8 cellular contexts compared by ENCODE assay signal in the genomic region with DNA sequence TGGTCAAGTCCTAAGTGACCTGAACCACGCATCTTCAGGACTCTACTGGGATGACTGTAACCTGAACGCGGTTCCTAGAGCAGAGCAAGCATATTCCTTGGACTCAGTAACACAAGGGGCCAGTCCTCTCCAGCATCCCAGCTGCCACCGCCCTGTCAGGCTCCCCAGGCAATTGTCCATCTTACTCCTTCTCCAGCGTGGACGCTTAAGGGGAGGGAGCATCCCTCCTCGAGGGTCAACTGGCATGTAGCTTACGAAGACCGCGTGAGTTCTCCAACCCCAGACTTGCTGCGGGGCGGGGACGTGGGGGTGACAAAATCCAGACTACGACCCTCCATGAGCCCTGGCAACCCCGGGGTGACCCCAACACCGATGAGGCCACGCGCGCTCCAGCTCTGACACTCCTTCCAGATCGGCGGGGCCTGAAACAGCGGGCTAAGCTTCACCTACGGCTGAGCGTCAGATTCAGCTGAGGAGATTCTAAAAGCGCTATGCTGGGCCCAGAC. TPM values are rescaled to one million over a fixed set of nuclear protein-coding genes. Genes with fewer than 3 reads are reported as not detected.
DNase-seq lines count a peak whose midpoint lies in the region; ATAC-seq and TF ChIP-seq lines count a peak whose summit lies in the region.

No MANE protein-coding gene starts in this region.

- no CpG with 5 or more reads among the region's 25 CpGs for WGBS in iPS DF 6.9 (ENCODE audit: insufficient coverage, insufficient read length)

- H3K27me3 ChIP-seq in adipocyte (replicated peaks; ENCODE audit: control insufficient read depth, insufficient read depth, low read length) (no peaks in the 10 kb centered on the region), iPS DF 6.9 (ENCODE audit: control insufficient read depth, insufficient read depth, low read length) (no peaks in the 10 kb centered on the region), skeletal muscle tissue (ENCODE audit: control insufficient read depth in 3 of 3, insufficient read depth in 3 of 3, low read length in 3 of 3) (no peaks in the 10 kb centered on the region)

- H3K36me3 ChIP-seq in adipocyte (ENCODE audit: control insufficient read depth, insufficient read depth, low read length, severe bottlenecking) (peaks cover 9% of the 10 kb centered on the region), iPS DF 6.9 (ENCODE audit: control insufficient read depth, insufficient read depth, low read length) (no peaks in the 10 kb centered on the region), skeletal muscle tissue (ENCODE audit: control insufficient read depth in 3 of 3, insufficient read depth in 3 of 3, low read length in 3 of 3) (peaks cover 0 to 8% (median 5%) of the 10 kb centered on the region in 3 donors)

- H3K9me3 ChIP-seq in adipocyte (ENCODE audit: control insufficient read depth, low read length) = no peaks in the 10 kb centered on the region
- no peaks in the 10 kb centered on the region for H3K9me3 ChIP-seq in iPS DF 6.9 (ENCODE audit: control insufficient read depth, insufficient read depth, low read length)
- no peaks in the 10 kb centered on the region for H3K9me3 ChIP-seq in skeletal muscle tissue (ENCODE audit: control insufficient read depth in 3 of 3, low read length in 3 of 3)

- H3K9ac ChIP-seq in adipocyte (ENCODE audit: low read length) (peak overlapping the region; percentile 90), skeletal muscle tissue (ENCODE audit: low read depth in 1 of 3, low read length in 3 of 3) (peak overlapping the region; percentile 85 to 92 (median 90))

- peak overlapping the region; percentile 91 for H3K4me3 ChIP-seq in adipocyte (ENCODE audit: low read length)
- peak overlapping the region; percentile 59 for H3K4me3 ChIP-seq in iPS DF 6.9 (ENCODE audit: low read length)
- H3K4me3 ChIP-seq in skeletal muscle tissue (ENCODE audit: low read length in 3 of 3) = peak overlapping the region; percentile 93 to 98 (median 97)

- H3K27ac ChIP-seq in iPS DF 6.9 (ENCODE audit: low read length) = no peak overlapping the region
- peak overlapping the region; percentile 94 for H3K27ac ChIP-seq in skeletal muscle tissue (ENCODE audit: low read depth, low read length)

- DNase-seq in COLO829 (ENCODE audit: low spot score) (peak; percentile 15), NCI-H146 (lab: John Stamatoyannopoulos, UW) (peak; percentile 57), adipocyte (ENCODE audit: low read depth) (peak; percentile 46), iPS DF 6.9 (ENCODE audit: low read depth, low spot score) (no peak), T-helper 9 cell (no peak), GM20000 (ENCODE audit: low spot score) (no peak)

- TF ChIP-seq CTCF in GM20000 (IDR thresholded peaks at IDR 0.05; ENCODE audit: extremely low read depth, missing control alignments) = no peak

- H3K4me1 ChIP-seq in adipocyte (ENCODE audit: control insufficient read depth, insufficient read depth, low read length) = peaks cover 35% of the 10 kb centered on the region
- H3K4me1 ChIP-seq in iPS DF 6.9 (ENCODE audit: control insufficient read depth, insufficient read depth, low read length) = 0 out of 2 replicates have a peak, but pooled peaks cover 2% of the 10 kb centered on the region
- H3K4me1 ChIP-seq in skeletal muscle tissue (ENCODE audit: control insufficient read depth in 3 of 3, insufficient read depth in 3 of 3, low read length in 3 of 3) = peaks cover 17 to 22% (median 19%) of the 10 kb centered on the region in 3 donors

- ATAC-seq in GM21390 (IDR thresholded peaks at IDR 0.05; ENCODE audit: unreplicated experiment) = peak; percentile 16

RNA-seq across cellular contexts. Expression of a gene that starts 0.9 kb away (rescaled TPM):
- total RNA-seq in skeletal muscle tissue = 31.3 TPM

Comparison
In these comparisons a context has a peak if more than half of its experiments do, and no peak if none do; other contexts are left out.
1. DNase-seq: peak in COLO829 (single experiment), NCI-H146 (single experiment) and adipocyte (single experiment); none in iPS DF 6.9 (single experiment), T-helper 9 cell (single experiment) and GM20000 (single experiment).
2. Peak in every context shown above with its lines, with median percentiles within 50 percentile points of each other: H3K4me3 ChIP-seq.